Comparison of ENCODE assay signal across 22 cellular contexts in genomic region chr5:60852317-60852716, GRCh38.
"Had no signal": no experiment of that assay in that cellular context is flagged by ENCODE, and none has a peak within 500 bp of the region (broad histone marks: within the 10 kb centered on the region; RNA-seq: fewer than 3 reads in every experiment).

No MANE protein-coding gene starts in this region.

- H3K4me1 ChIP-seq: Peyer's patch, SJSA1 had no signal

- H3K27me3 ChIP-seq: Peyer's patch had no signal

- H3K4me3 ChIP-seq: Peyer's patch, SJSA1 had no signal

- ATAC-seq: activated CD8-positive, alpha-beta memory T cell treated with anti-CD3 and anti-CD28 coated beads, Interleukin-2, amount 10 ng/mL, durations not matched to agents 7 days and 5 days; SK-N-SH treated with all-trans-retinoic acid at 6 μM for 48 hours had no signal

- H3K36me3 ChIP-seq: Peyer's patch, SJSA1 had no signal

- DNase-seq: activated B cell treated with CpG ODN at 0.5 μM for 24 hours; activated CD4-positive, alpha-beta T cell treated with anti-CD3 and anti-CD28 coated beads for 1 hour; activated CD4-positive, alpha-beta T cell treated with anti-CD3 and anti-CD28 coated beads, Interleukin-2, amount 10 ng/mL, durations not matched to agents 24 days and 14 days; activated CD4-positive, alpha-beta T cell treated with anti-CD3 and anti-CD28 coated beads, Interleukin-2, amount 50 U/mL, for 48 hours; activated CD8-positive, alpha-beta memory T cell treated with anti-CD3 and anti-CD28 coated beads, Interleukin-2, amount 10 ng/mL, durations not matched to agents 7 days and 5 days; activated effector memory CD4-positive, alpha-beta T cell treated with Interleukin-2 at 50 U/mL for 16 hours; activated naive CD4-positive, alpha-beta T cell; activated T-cell treated with anti-CD3 and anti-CD28 coated beads, Interleukin-2, amount 50 U/mL, for 24 hours; aorta; NCI-H1092 treated with DMSO at 0.1 percent for 48 hours; NCI-H1417 treated with DMSO at 0.1 percent for 48 hours; NCI-H1694 treated with DMSO at 0.1 percent for 48 hours; NCI-H2029 treated with DMSO at 0.1 percent for 48 hours; NCI-H510A treated with DMSO at 0.1 percent for 48 hours; NK-92 treated with Interleukin-12 subunit alpha and Interleukin-12 subunit beta, amount 100 ng/mL, for 24 hours; Peyer's patch; SHP77; SW 1271 had no signal

- H3K9me3 ChIP-seq: Peyer's patch, SJSA1 had no signal

- H3K27ac ChIP-seq: KMS-11, Peyer's patch, RWPE1, SJSA1 had no signal
